1 cellular context compared by ENCODE assay signal in genomic region chr18:2293109-2293839, GRCh38.
TF ChIP-seq lines count a peak whose summit lies in the region.

No MANE protein-coding gene starts in this region.

TF ChIP-seq in K562, 482 proteins besides CTCF, POLR2A, EP300 and RAD21 (continued from another document and continues in another):
- no peak for TF ChIP-seq UBTF (IDR thresholded peaks at IDR 0.05; ENCODE audit: borderline replicate concordance in 1 of 2, low read depth in 2 of 2, low read length in 2 of 2)
- TF ChIP-seq DEAF1 (CRISPR knock-in tag; IDR thresholded peaks at IDR 0.05) = no peak
- TF ChIP-seq ARID4B (CRISPR knock-in tag; IDR thresholded peaks at IDR 0.05) = no peak
- no peak for TF ChIP-seq JUN (IDR thresholded peaks at IDR 0.05; ENCODE audit: borderline replicate concordance, low read depth, low read length)
- no peak for TF ChIP-seq JUN (CRISPR knock-in tag; IDR thresholded peaks at IDR 0.05; ENCODE audit: borderline replicate concordance)
- no peak for TF ChIP-seq ZNF551 (CRISPR knock-in tag; IDR thresholded peaks at IDR 0.05)
- TF ChIP-seq ZBTB11 (CRISPR knock-in tag; IDR thresholded peaks at IDR 0.05) = no peak
- TF ChIP-seq FUS (optimal IDR thresholded peaks at IDR 0.05; ENCODE audit: low read depth, low read length) = no peak
- no peak for TF ChIP-seq SRF (CRISPR knock-in tag; IDR thresholded peaks at IDR 0.05)
- TF ChIP-seq TARDBP (IDR thresholded peaks at IDR 0.05) = no peak
- no peak for TF ChIP-seq ZNF507 (tag; conservative IDR thresholded peaks at IDR 0.05)
- TF ChIP-seq TBL1XR1 (IDR thresholded peaks at IDR 0.05; ENCODE audit: low read length in 2 of 2) = no peak
- TF ChIP-seq SMARCE1 (IDR thresholded peaks at IDR 0.05) = no peak
- TF ChIP-seq SRSF3 (IDR thresholded peaks at IDR 0.05; ENCODE audit: insufficient read depth, low read length) = no peak
- TF ChIP-seq MYNN (IDR thresholded peaks at IDR 0.05) = no peak
- TF ChIP-seq MYNN (CRISPR knock-in tag; IDR thresholded peaks at IDR 0.05) = no peak
- TF ChIP-seq MTA1 (IDR thresholded peaks at IDR 0.05; ENCODE audit: borderline replicate concordance) = no peak
- TF ChIP-seq MGA (IDR thresholded peaks at IDR 0.05) = no peak
- TF ChIP-seq EWSR1 (IDR thresholded peaks at IDR 0.05; ENCODE audit: borderline replicate concordance, low read depth, partially characterized antibody) = no peak
- TF ChIP-seq PHB2 (IDR thresholded peaks at IDR 0.05; ENCODE audit: low read depth) = no peak
- no peak for TF ChIP-seq ZFPM2 (CRISPR knock-in tag; IDR thresholded peaks at IDR 0.05)
- TF ChIP-seq AFF1 (IDR thresholded peaks at IDR 0.05; ENCODE audit: low read depth in 1 of 2, partially characterized antibody in 2 of 2) = no peak
- no peak for TF ChIP-seq ELF4 (CRISPR knock-in tag; IDR thresholded peaks at IDR 0.05)
